ENCODE assay signal across 27 cellular contexts in the genomic region with DNA sequence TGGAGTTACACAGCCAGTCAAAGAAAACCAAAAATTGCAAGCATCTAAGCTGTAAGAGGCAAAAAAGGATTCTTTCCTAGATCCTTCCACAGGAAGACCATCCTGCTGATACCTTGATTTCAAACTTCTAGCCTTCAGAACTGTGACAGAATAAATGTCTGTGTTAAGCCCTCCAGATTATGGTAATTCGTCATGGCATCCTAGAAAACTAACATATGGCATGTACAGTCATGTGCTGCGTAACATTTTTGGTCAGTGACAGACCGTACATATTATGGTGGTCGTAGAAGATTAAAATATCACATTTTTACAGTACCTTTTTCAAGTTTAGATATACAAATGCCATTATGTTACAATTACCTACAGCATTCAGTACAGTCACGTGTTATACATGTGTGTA.
"Had no signal": no experiment of that assay in that cellular context is flagged by ENCODE, and none has a peak within 500 bp of the region (broad histone marks: within the 10 kb centered on the region; RNA-seq: fewer than 3 reads in every experiment).

No MANE protein-coding gene starts in this region.

- H3K9me3 ChIP-seq: stomach, suprapubic skin, testis, thoracic aorta, thyroid gland, tibial artery, tibial nerve, transverse colon, upper lobe of left lung, upper lobe of right lung, uterus, vagina had no signal

- DNase-seq: stimulated activated CD4-positive, alpha-beta T cell treated with anti-CD3 and anti-CD28 coated beads, Interleukin-2, amount 100 ng/mL, for 48 hours; stimulated activated CD4-positive, alpha-beta T cell treated with anti-CD3 and anti-CD28 coated beads, Interleukin-4, amount 100 ng/mL, for 1 hour; stimulated activated CD4-positive, alpha-beta T cell treated with anti-CD3 and anti-CD28 coated beads, Interleukin-4, amount 100 ng/mL, for 24 hours; stimulated activated CD4-positive, alpha-beta T cell treated with anti-CD3 and anti-CD28 coated beads, Interleukin-4, amount 100 ng/mL, for 4 hours; stimulated activated CD8-positive, alpha-beta memory T cell treated with anti-CD3 and anti-CD28 coated beads, Interleukin-4, amount 100 ng/mL, for 48 hours; stimulated activated naive B cell treated with anti-CD40 and anti-IgM and Interleukin-4, amounts not matched to agents 10 μg/mL and 1 μg/mL and 100 μg/mL, for 72 hours; stimulated activated naive CD4-positive, alpha-beta T cell; stimulated activated naive CD4-positive, alpha-beta T cell treated with Interleukin-2 at 50 U/mL for 16 hours; stimulated activated naive CD8-positive, alpha-beta T cell treated with anti-CD3 and anti-CD28 coated beads, Interleukin-15, amount 100 ng/mL, for 72 hours; stimulated activated naive CD8-positive, alpha-beta T cell treated with anti-CD3 and anti-CD28 coated beads, Interleukin-15, Interleukin-2, amounts not matched to agents 100 U/mL and 50 U/mL, for 24 hours; stomach; substantia nigra; testis; thyroid gland; tibial artery; transverse colon; trophoblast cell; upper lobe of left lung; upper lobe of right lung; uterus had no signal

- FAIRE-seq: urothelium cell line had no signal

- ATAC-seq: stimulated activated effector memory CD8-positive, alpha-beta T cell treated with anti-CD3 and anti-CD28 coated beads, Interleukin-12 subunit alpha, Interleukin-12 subunit beta, amount 100 ng/mL, for 72 hours; stimulated activated memory B cell treated with anti-CD40 and anti-IgM and Interleukin-4, amounts not matched to agents 10 μg/mL and 1 μg/mL and 100 μg/mL, for 72 hours; stimulated activated naive B cell treated with anti-CD40 and anti-IgM and Interleukin-4, amounts not matched to agents 10 μg/mL and 1 μg/mL and 100 μg/mL, for 72 hours; stimulated activated naive CD8-positive, alpha-beta T cell treated with anti-CD3 and anti-CD28 coated beads, Interleukin-15, amount 100 ng/mL, for 72 hours; stimulated activated naive CD8-positive, alpha-beta T cell treated with anti-CD3 and anti-CD28 coated beads, Interleukin-15, Interleukin-2, amounts not matched to agents 100 U/mL and 50 U/mL, for 24 hours; upper lobe of right lung had no signal

- H3K4me3 ChIP-seq: stomach, suprapubic skin, testis, thoracic aorta, thyroid gland, tibial artery, tibial nerve, transverse colon, upper lobe of left lung, upper lobe of right lung, uterus, vagina had no signal

- H3K27me3 ChIP-seq: stomach, suprapubic skin, testis, thyroid gland, tibial artery, tibial nerve, transverse colon, upper lobe of left lung, upper lobe of right lung, uterus, vagina had no signal

- H3K4me1 ChIP-seq: stomach, suprapubic skin, testis, thyroid gland, tibial nerve, transverse colon, upper lobe of left lung, upper lobe of right lung, uterus, vagina had no signal

- H3K36me3 ChIP-seq: stomach, suprapubic skin, thoracic aorta, thyroid gland, tibial artery, tibial nerve, transverse colon, upper lobe of left lung, upper lobe of right lung, uterus, vagina had no signal

- H3K27ac ChIP-seq: stomach, suprapubic skin, testis, thoracic aorta, thyroid gland, tibial artery, tibial nerve, transverse colon, upper lobe of left lung, upper lobe of right lung, uterus, vagina had no signal
